8 cellular contexts compared by ENCODE assay signal in the genomic region with DNA sequence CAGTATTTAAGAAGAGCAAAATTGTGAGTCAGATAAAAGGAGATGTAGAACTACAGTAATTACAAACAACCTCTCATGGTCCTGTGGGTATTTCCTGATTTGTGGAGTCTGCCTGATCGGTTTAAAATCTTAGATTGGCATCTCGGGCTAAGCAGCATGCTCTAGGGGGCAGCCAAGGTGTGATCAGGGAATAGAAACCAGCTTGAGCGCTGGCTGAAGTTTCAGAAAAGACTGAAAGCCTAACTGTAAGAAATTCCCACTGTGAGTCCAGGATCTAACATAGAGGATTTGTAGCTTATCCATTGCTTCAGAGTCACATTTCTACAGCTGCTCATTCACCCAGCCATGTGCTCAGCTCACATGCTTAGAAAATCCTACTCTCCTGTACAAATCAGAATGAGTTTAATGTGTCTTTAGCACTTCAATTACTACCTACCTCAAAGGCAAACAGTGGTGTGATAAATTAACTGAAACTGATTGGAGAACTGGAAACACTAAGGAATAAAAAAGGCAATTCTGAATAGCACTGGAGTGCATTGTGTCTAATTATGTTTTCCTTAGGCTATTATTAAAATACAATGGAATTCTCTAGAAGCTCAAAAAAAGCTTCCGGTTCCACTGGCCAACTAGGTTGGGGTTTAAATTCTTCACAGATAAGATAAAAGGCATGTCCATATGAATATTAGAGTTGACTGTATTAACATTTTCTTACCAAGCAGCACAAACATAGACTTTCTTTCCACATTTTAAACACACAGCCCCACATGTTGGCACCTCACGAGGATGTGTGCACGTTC.
DNase-seq lines count a peak whose midpoint lies in the region; ATAC-seq, FAIRE-seq and TF ChIP-seq lines count a peak whose summit lies in the region.

No MANE protein-coding gene starts in this region.

- CTCF ChIA-PET in GM12878 (lab: Yijun Ruan, JAX): interaction anchor here (0.8 to 1.4 kb wide), 3 partner anchors 55 to 848 kb away, joined by 3 to 4 read pairs (median 3); no protein-coding TSS in a partner anchor
- CTCF ChIA-PET in activated CD4-positive, alpha-beta memory T cell treated with anti-CD3 and anti-CD28 coated beads for 36 hours (lab: Charles Lee): interaction anchor here (1.0 kb wide), 1 partner anchor 11 kb away, joined by 3 read pairs; no protein-coding TSS in a partner anchor

- H3K4me3 ChIP-seq in GM12878 (no peak overlapping the region), neural cell (ENCODE audit: low read length) (no peak overlapping the region)
- H3K4me3 ChIP-seq in effector memory CD4-positive, alpha-beta T cell (ENCODE audit: insufficient read depth, low read depth, low read length, poor library complexity, severe bottlenecking): no peak overlapping the region

- POLR2A ChIA-PET in GM12878 (lab: Charles Lee): no interaction called here
- POLR2A ChIA-PET in activated CD4-positive, alpha-beta memory T cell treated with anti-CD3 and anti-CD28 coated beads for 36 hours (lab: Charles Lee): no interaction called here

- H3K9ac ChIP-seq in GM12878 (ENCODE audit: control insufficient read depth, insufficient read depth, low read length) (no peak overlapping the region), neural cell (ENCODE audit: low read length) (no peak overlapping the region)

- no peaks in the 10 kb centered on the region for H3K9me2 ChIP-seq in neural cell (ENCODE audit: insufficient read depth, low read length)

- TF ChIP-seq EP300 in GM12878 (IDR thresholded peaks at IDR 0.05; ENCODE audit: borderline replicate concordance in 1 of 2, control insufficient read depth in 1 of 2, low read depth in 2 of 2, low read length in 2 of 2) (no peak), neural cell (conservative IDR thresholded peaks at IDR 0.05; ENCODE audit: poor library complexity, severe bottlenecking) (no peak)

- H3K27me3 ChIP-seq in GM12878 (replicated peaks in 1 of 2; ENCODE audit: control insufficient read depth in 2 of 2, insufficient read depth in 2 of 2, low read length in 1 of 2) (no peaks in the 10 kb centered on the region), neural cell (ENCODE audit: insufficient read depth, low read depth, low read length) (no peaks in the 10 kb centered on the region)
- H3K27me3 ChIP-seq in effector memory CD4-positive, alpha-beta T cell (replicated peaks; ENCODE audit: control insufficient read depth, insufficient read depth, low read length, poor library complexity, severe bottlenecking): no peaks in the 10 kb centered on the region

- no peak overlapping the region; the same call in 1 of the 2 replicates for H2AFZ ChIP-seq in GM12878 (ENCODE audit: control insufficient read depth, low read depth, low read length)
- H2AFZ ChIP-seq in neural cell (ENCODE audit: low read depth, low read length): no peak overlapping the region

- peaks cover 5% of the 10 kb centered on the region for H3K36me3 Mint-ChIP-seq in activated CD4-positive, alpha-beta memory T cell treated with anti-CD3 and anti-CD28 coated beads for 36 hours

- H3K4me1 ChIP-seq in GM12878 (ENCODE audit: control insufficient read depth, insufficient read depth, low read length): no peaks in the 10 kb centered on the region
- no peaks in the 10 kb centered on the region for H3K4me1 ChIP-seq in effector memory CD4-positive, alpha-beta T cell (ENCODE audit: control insufficient read depth, insufficient read depth, low read length, poor library complexity, severe bottlenecking)

- ATAC-seq in GM12878: peak; percentile 56
- no peak for ATAC-seq in HG02852 (IDR thresholded peaks at IDR 0.05; ENCODE audit: unreplicated experiment)

- peak; percentile 82 for FAIRE-seq in GM12878 (lab: Jason Lieb, UNC)

- no peaks in the 10 kb centered on the region for H3F3A ChIP-seq in neural cell (ENCODE audit: insufficient read depth, low read length, poor library complexity, severe bottlenecking)

- H3K4me1 Mint-ChIP-seq in activated CD4-positive, alpha-beta memory T cell treated with anti-CD3 and anti-CD28 coated beads for 36 hours (ENCODE audit: low read depth): peaks cover 2% of the 10 kb centered on the region

- H3K9me3 ChIP-seq in GM12878 (replicated peaks; ENCODE audit: control insufficient read depth, insufficient read depth, low read length) (peaks cover 16% of the 10 kb centered on the region; the same call in 2 of the 3 replicates), neural cell (ENCODE audit: low read length) (no peaks in the 10 kb centered on the region)
- H3K9me3 ChIP-seq in effector memory CD4-positive, alpha-beta T cell (ENCODE audit: control insufficient read depth, low read length): no peaks in the 10 kb centered on the region

- no peak overlapping the region for H3K4me2 ChIP-seq in GM12878 (ENCODE audit: control insufficient read depth, insufficient read depth)
- no peak overlapping the region for H3K4me2 ChIP-seq in neural cell (ENCODE audit: low read length)

- H3K27me3 Mint-ChIP-seq in activated CD4-positive, alpha-beta memory T cell treated with anti-CD3 and anti-CD28 coated beads for 36 hours: no peaks in the 10 kb centered on the region

- H3K79me2 ChIP-seq in GM12878 (ENCODE audit: control insufficient read depth, insufficient read depth, low read length): no peaks in the 10 kb centered on the region
- no peaks in the 10 kb centered on the region for H3K79me2 ChIP-seq in neural cell (replicated peaks; ENCODE audit: insufficient read depth, low read length)

- TF ChIP-seq RAD21 in GM12878 (IDR thresholded peaks at IDR 0.05; ENCODE audit: insufficient read depth, low read depth, low read length) (peak; percentile 54), neural cell (conservative IDR thresholded peaks at IDR 0.05) (peak; percentile 54)

- in situ Hi-C loops in GM12878 (cut with MboI): no loop called here

- no peak overlapping the region for H3K27ac Mint-ChIP-seq in activated CD4-positive, alpha-beta memory T cell treated with anti-CD3 and anti-CD28 coated beads for 36 hours

- whole genome bisulfite sequencing in GM12878 (ENCODE audit: insufficient coverage, insufficient replicate concordance, low lambda C conversion rate, missing lambda C conversion rate): 36% methylated on average over 6 of the region's 6 CpGs

- TF ChIP-seq POLR2A in GM12878 (IDR thresholded peaks at IDR 0.05; ENCODE audit: low read depth, low read length): no peak

- no peak overlapping the region for H3K27ac ChIP-seq in GM12878 (ENCODE audit: control insufficient read depth, insufficient read depth)
- H3K27ac ChIP-seq in neural cell (ENCODE audit: low read length): no peak overlapping the region
- no peak overlapping the region for H3K27ac ChIP-seq in effector memory CD4-positive, alpha-beta T cell (ENCODE audit: insufficient read depth, low read length, poor library complexity, severe bottlenecking)

- RAD21 ChIA-PET in GM12878 (lab: Charles Lee; ENCODE audit: unreplicated experiment): no interaction called here

- H4K20me1 ChIP-seq in GM12878 (ENCODE audit: control insufficient read depth, insufficient read depth): no peaks in the 10 kb centered on the region
- no peaks in the 10 kb centered on the region for H4K20me1 ChIP-seq in neural cell (ENCODE audit: insufficient read depth)

- intact Hi-C loops in GM12878 (cut with micrococcal nuclease; ENCODE audit: unreplicated experiment): loop anchor here (10.0 kb wide), 1 partner anchor 298 kb away; no protein-coding TSS in a partner anchor
- intact Hi-C loops in activated CD4-positive, alpha-beta memory T cell treated with anti-CD3 and anti-CD28 coated beads for 36 hours (cut with micrococcal nuclease): no loop called here

- H3K9me3 Mint-ChIP-seq in activated CD4-positive, alpha-beta memory T cell treated with anti-CD3 and anti-CD28 coated beads for 36 hours: peaks cover 4% of the 10 kb centered on the region

- H3K4me3 Mint-ChIP-seq in activated CD4-positive, alpha-beta memory T cell treated with anti-CD3 and anti-CD28 coated beads for 36 hours: no peak overlapping the region

- H3K36me3 ChIP-seq in GM12878 (ENCODE audit: control insufficient read depth in 2 of 2, insufficient read depth in 2 of 2, low read length in 1 of 2) (no peaks in the 10 kb centered on the region), neural cell (ENCODE audit: insufficient read depth, low read length) (peaks cover 16% of the 10 kb centered on the region)
- no peaks in the 10 kb centered on the region for H3K36me3 ChIP-seq in effector memory CD4-positive, alpha-beta T cell (ENCODE audit: control insufficient read depth, insufficient read depth, low read length)

- peak; percentile 58 for TF ChIP-seq CTCF in GM12873 (IDR thresholded peaks at IDR 0.05; ENCODE audit: insufficient read depth, low read depth, low read length, missing control alignments)
- peak; percentile 32 to 49 (median 48); a peak in 4 of 6 replicates for TF ChIP-seq CTCF in GM12878 (IDR thresholded peaks at IDR 0.05 in 2 of 3, conservative IDR thresholded peaks at IDR 0.05 in 1 of 3; ENCODE audit: control insufficient read depth in 2 of 3, extremely low read depth in 1 of 3, insufficient read depth in 1 of 3, low read depth in 3 of 3, low read length in 3 of 3)
- peak; percentile 44 for TF ChIP-seq CTCF in neural cell (IDR thresholded peaks at IDR 0.05; ENCODE audit: poor library complexity, severe bottlenecking)

- SMC1A ChIA-PET in GM12878 (lab: Charles Lee; ENCODE audit: uncharacterized antibody, unreplicated experiment): interaction anchor here (1.0 to 1.3 kb wide), 2 partner anchors 156 to 161 kb away, joined by 3 read pairs; no protein-coding TSS in a partner anchor

- DNase-seq in HT1080 (ENCODE audit: low read depth) (peak; percentile 23), GM12878 (ENCODE audit: low read depth, low spot score) (peak; percentile 17), middle frontal gyrus (ENCODE audit: extremely low spot score, low spot score) (no peak)
- DNase-seq in activated CD4-positive, alpha-beta memory T cell treated with anti-CD3 and anti-CD28 coated beads for 36 hours: no peak
- DNase-seq in effector memory CD4-positive, alpha-beta T cell: no peak

- BruUV-seq in GM12878 (replicated peaks; lab: Mats Ljungman, UMichigan): no TSS peak

TF ChIP-seq in GM12878, 131 proteins besides CTCF, POLR2A, EP300 and RAD21 (continues in another document):
- TF ChIP-seq SMC3 (IDR thresholded peaks at IDR 0.05; ENCODE audit: borderline replicate concordance, low read length): peak; percentile 15; the same call in 1 of the 2 replicates

TF ChIP-seq in neural cell, 6 proteins besides CTCF, POLR2A, EP300 and RAD21:
- TF ChIP-seq SMC3 (conservative IDR thresholded peaks at IDR 0.05; ENCODE audit: poor library complexity): peak; percentile 52
- no peak for TF ChIP-seq TAF1 (IDR thresholded peaks at IDR 0.05; ENCODE audit: low read depth)

Comparison
In these comparisons a context has a peak if more than half of its experiments do, and no peak if none do; other contexts are left out.
1. DNase-seq: peak in HT1080 (single experiment) and GM12878 (single experiment); none in middle frontal gyrus (single experiment), activated CD4-positive, alpha-beta memory T cell treated with anti-CD3 and anti-CD28 coated beads for 36 hours (single experiment) and effector memory CD4-positive, alpha-beta T cell (0 of 3).
2. Peak in every context shown above with its lines, with median percentiles within 50 percentile points of each other: CTCF ChIP-seq.